25 cellular contexts compared by ENCODE assay signal in the genomic region with DNA sequence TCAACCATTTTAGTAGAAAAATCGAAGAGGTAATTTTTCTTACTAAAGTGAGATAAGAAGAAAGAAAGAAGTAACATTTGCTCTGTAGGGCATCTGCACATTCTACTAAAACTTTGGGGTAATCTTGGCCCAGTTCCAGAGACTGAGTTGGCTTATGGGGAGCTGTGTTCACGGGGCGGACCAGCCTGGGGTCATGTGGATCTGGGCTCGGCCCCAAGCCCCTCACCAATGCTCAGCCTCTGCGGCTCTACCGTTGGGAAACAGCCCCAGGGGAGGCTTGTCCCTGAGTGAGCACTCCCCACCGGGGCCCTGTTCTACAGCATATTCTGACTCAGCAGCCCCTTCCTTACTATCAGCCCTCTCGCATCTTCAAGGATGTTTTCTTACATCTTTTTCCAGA.
"Had no signal": no experiment of that assay in that cellular context is flagged by ENCODE, and none has a peak within 500 bp of the region (broad histone marks: within the 10 kb centered on the region; RNA-seq: fewer than 3 reads in every experiment).

No MANE protein-coding gene starts in this region.

- H3K4me3 ChIP-seq: esophagus muscularis mucosa, heart right ventricle, lung, pancreas, sigmoid colon, thoracic aorta, tibial nerve, upper lobe of left lung had no signal

- H3K36me3 ChIP-seq: esophagus muscularis mucosa, heart right ventricle, neutrophil, sigmoid colon, thoracic aorta, tibial nerve, upper lobe of left lung had no signal

- H3K4me3 Mint-ChIP-seq: dendritic cell treated with granulocyte-macrophage colony-stimulating factor and Interleukin-4, amounts not matched to agents 40 ng/mL and 50 ng/mL, for 4 days; memory B cell; natural killer cell treated with Interleukin-12 subunit alpha and Interleukin-12 subunit beta and Interleukin-15 and Interleukin-18, amount 100 ng/mL, for 72 hours; neural crest cell; stimulated activated naive B cell treated with anti-CD40 and anti-IgM and Interleukin-4, amounts not matched to agents 10 μg/mL and 1 μg/mL and 100 μg/mL, for 72 hours; stimulated activated naive CD8-positive, alpha-beta T cell treated with anti-CD3 and anti-CD28 coated beads, Interleukin-15, Interleukin-2, amounts not matched to agents 100 ng/mL and 50 ng/mL, for 24 hours had no signal

- ATAC-seq: foreskin keratinocyte; heart right ventricle; left colon; natural killer cell treated with Interleukin-12 subunit alpha and Interleukin-12 subunit beta and Interleukin-15 and Interleukin-18, amount 100 ng/mL, for 72 hours; stimulated activated naive B cell treated with anti-CD40 and anti-IgM and Interleukin-4, amounts not matched to agents 10 μg/mL and 1 μg/mL and 100 μg/mL, for 72 hours had no signal

- H3K27ac Mint-ChIP-seq: dendritic cell treated with granulocyte-macrophage colony-stimulating factor and Interleukin-4, amounts not matched to agents 40 ng/mL and 50 ng/mL, for 4 days; memory B cell; natural killer cell treated with Interleukin-12 subunit alpha and Interleukin-12 subunit beta and Interleukin-15 and Interleukin-18, amount 100 ng/mL, for 72 hours; stimulated activated naive B cell treated with anti-CD40 and anti-IgM and Interleukin-4, amounts not matched to agents 10 μg/mL and 1 μg/mL and 100 μg/mL, for 72 hours; stimulated activated naive CD8-positive, alpha-beta T cell treated with anti-CD3 and anti-CD28 coated beads, Interleukin-15, Interleukin-2, amounts not matched to agents 100 ng/mL and 50 ng/mL, for 24 hours had no signal

- H3K27ac ChIP-seq: esophagus muscularis mucosa, foreskin keratinocyte, heart right ventricle, neutrophil, pancreas, sigmoid colon, thoracic aorta, tibial nerve, upper lobe of left lung had no signal

- H3K4me1 Mint-ChIP-seq: memory B cell had no signal

- H3K27me3 ChIP-seq: neutrophil, pancreas, sigmoid colon, tibial nerve, upper lobe of left lung had no signal

- H3K9me3 ChIP-seq: esophagus muscularis mucosa, heart right ventricle, neutrophil, pancreas, sigmoid colon, thoracic aorta, tibial nerve, upper lobe of left lung had no signal

- H3K9me3 Mint-ChIP-seq: dendritic cell treated with granulocyte-macrophage colony-stimulating factor and Interleukin-4, amounts not matched to agents 40 ng/mL and 50 ng/mL, for 4 days; memory B cell; natural killer cell treated with Interleukin-12 subunit alpha and Interleukin-12 subunit beta and Interleukin-15 and Interleukin-18, amount 100 ng/mL, for 72 hours; neural crest cell; stimulated activated naive B cell treated with anti-CD40 and anti-IgM and Interleukin-4, amounts not matched to agents 10 μg/mL and 1 μg/mL and 100 μg/mL, for 72 hours; stimulated activated naive CD8-positive, alpha-beta T cell treated with anti-CD3 and anti-CD28 coated beads, Interleukin-15, Interleukin-2, amounts not matched to agents 100 ng/mL and 50 ng/mL, for 24 hours had no signal

- H3K27me3 Mint-ChIP-seq: memory B cell; stimulated activated naive B cell treated with anti-CD40 and anti-IgM and Interleukin-4, amounts not matched to agents 10 μg/mL and 1 μg/mL and 100 μg/mL, for 72 hours; stimulated activated naive CD8-positive, alpha-beta T cell treated with anti-CD3 and anti-CD28 coated beads, Interleukin-15, Interleukin-2, amounts not matched to agents 100 ng/mL and 50 ng/mL, for 24 hours had no signal

- H3K4me1 ChIP-seq: esophagus muscularis mucosa, foreskin keratinocyte, heart right ventricle, pancreas, sigmoid colon, tibial nerve, upper lobe of left lung had no signal

- H3K36me3 Mint-ChIP-seq: natural killer cell treated with Interleukin-12 subunit alpha and Interleukin-12 subunit beta and Interleukin-15 and Interleukin-18, amount 100 ng/mL, for 72 hours had no signal

- DNase-seq: effector CD8-positive, alpha-beta T cell; foreskin keratinocyte; glutamatergic neuron; heart right ventricle; hippocampal formation; islet precursor cell; kidney glomerular epithelial cell; left colon; retina; sigmoid colon; stimulated activated CD4-positive, alpha-beta T cell treated with anti-CD3 and anti-CD28 coated beads, Interleukin-15, amount 100 ng/mL, for 24 hours; stimulated activated CD4-positive, alpha-beta T cell treated with anti-CD3 and anti-CD28 coated beads, Interleukin-2, amount 100 ng/mL, for 48 hours; stimulated activated naive B cell treated with anti-CD40 and anti-IgM and Interleukin-4, amounts not matched to agents 10 μg/mL and 1 μg/mL and 100 μg/mL, for 72 hours; upper lobe of left lung had no signal
